ENCODE assay signal across 28 cellular contexts in genomic region chr14:102498678-102499265, GRCh38. TPM values are rescaled to one million over a fixed set of nuclear protein-coding genes. Genes with fewer than 3 reads are reported as not detected.
DNase-seq lines count a peak whose midpoint lies in the region; ATAC-seq and TF ChIP-seq lines count a peak whose summit lies in the region.
"Had no signal": no experiment of that assay in that cellular context is flagged by ENCODE, and none has a peak within 500 bp of the region (broad histone marks: within the 10 kb centered on the region; RNA-seq: fewer than 3 reads in every experiment).

No MANE protein-coding gene starts in this region.

- H3K27me3 Mint-ChIP-seq in activated naive CD8-positive, alpha-beta T cell treated with anti-CD3 and anti-CD28 coated beads for 36 hours: no peaks in the 10 kb centered on the region
- no peaks in the 10 kb centered on the region for H3K27me3 Mint-ChIP-seq in activated naive CD8-positive, alpha-beta T cell treated with anti-CD3 and anti-CD28 coated beads, Interleukin-2, amount 50 U/mL, for 24 hours
- peaks cover 8% of the 10 kb centered on the region for H3K27me3 Mint-ChIP-seq in endothelial cell (ENCODE audit: unreplicated experiment)
- H3K27me3 Mint-ChIP-seq: activated CD4-positive, alpha-beta T cell treated with anti-CD3 and anti-CD28 coated beads, Interleukin-2, amount 10 ng/mL, durations not matched to agents 7 days and 5 days; CD4-positive, CD25-positive, alpha-beta regulatory T cell; naive thymus-derived CD4-positive, alpha-beta T cell had no signal

- no peaks in the 10 kb centered on the region for H3K9me3 Mint-ChIP-seq in activated naive CD8-positive, alpha-beta T cell treated with anti-CD3 and anti-CD28 coated beads for 36 hours
- no peaks in the 10 kb centered on the region for H3K9me3 Mint-ChIP-seq in activated naive CD8-positive, alpha-beta T cell treated with anti-CD3 and anti-CD28 coated beads, Interleukin-2, amount 50 U/mL, for 24 hours
- no peaks in the 10 kb centered on the region for H3K9me3 Mint-ChIP-seq in endothelial cell (ENCODE audit: unreplicated experiment)
- H3K9me3 Mint-ChIP-seq: activated CD4-positive, alpha-beta T cell treated with anti-CD3 and anti-CD28 coated beads, Interleukin-2, amount 10 ng/mL, durations not matched to agents 7 days and 5 days; activated T-cell treated with anti-CD3 and anti-CD28 coated beads, Interleukin-2, amount 50 U/mL, for 4 hours; endodermal cell; GM23338 had no signal

- TF ChIP-seq POLR2A in gastrocnemius medialis (IDR thresholded peaks at IDR 0.05): no peak
- TF ChIP-seq POLR2A in sigmoid colon (IDR thresholded peaks at IDR 0.05): no peak

- intact Hi-C loops in gastrocnemius medialis (cut with DNase I; ENCODE audit: low total_unique reads): loop anchor here (2.0 kb wide), 1 partner anchor 56 kb away; no protein-coding TSS in a partner anchor
- intact Hi-C loops in sigmoid colon (cut with DNase I): no loop called here

- in situ Hi-C loops in gastrocnemius medialis (cut with MboI; ENCODE audit: low sequenced_read_pairs in 4 of 4): no loop called here
- in situ Hi-C loops in KBM-7 (cut with MboI; ENCODE audit: low pct_unique_long_range_greater_than_20kb, low sequenced_read_pairs): no loop called here

- TF ChIP-seq CTCF in RWPE2 (IDR thresholded peaks at IDR 0.05; ENCODE audit: poor library complexity, severe bottlenecking) (no peak), endothelial cell (IDR thresholded peaks at IDR 0.05; ENCODE audit: unreplicated experiment) (no peak), gastrocnemius medialis (IDR thresholded peaks at IDR 0.05 in 4 of 5, conservative IDR thresholded peaks at IDR 0.05 in 1 of 5) (no peak), sigmoid colon (IDR thresholded peaks at IDR 0.05) (no peak)

- 91 to 93% methylated on average over 21 of the region's 21 CpGs for WGBS in sigmoid colon, 2 donors

- peaks cover 2% of the 10 kb centered on the region for H3K36me3 Mint-ChIP-seq in activated naive CD8-positive, alpha-beta T cell treated with anti-CD3 and anti-CD28 coated beads for 36 hours
- no peaks in the 10 kb centered on the region for H3K36me3 Mint-ChIP-seq in activated naive CD8-positive, alpha-beta T cell treated with anti-CD3 and anti-CD28 coated beads, Interleukin-2, amount 50 U/mL, for 24 hours (ENCODE audit: low read depth)
- H3K36me3 Mint-ChIP-seq in endothelial cell (ENCODE audit: low read depth, unreplicated experiment): peaks cover 6% of the 10 kb centered on the region

- peaks cover 8% of the 10 kb centered on the region for H3K4me1 Mint-ChIP-seq in activated naive CD8-positive, alpha-beta T cell treated with anti-CD3 and anti-CD28 coated beads for 36 hours
- peaks cover 4% of the 10 kb centered on the region for H3K4me1 Mint-ChIP-seq in activated naive CD8-positive, alpha-beta T cell treated with anti-CD3 and anti-CD28 coated beads, Interleukin-2, amount 50 U/mL, for 24 hours
- H3K4me1 Mint-ChIP-seq in endothelial cell (ENCODE audit: unreplicated experiment): no peaks in the 10 kb centered on the region
- H3K4me1 Mint-ChIP-seq: endodermal cell, GM23338 had no signal

- H3K27me3 ChIP-seq in RWPE2 (ENCODE audit: insufficient read depth, poor library complexity, severe bottlenecking) (no peaks in the 10 kb centered on the region), gastrocnemius medialis (no peaks in the 10 kb centered on the region), sigmoid colon (no peaks in the 10 kb centered on the region)
- H3K27me3 ChIP-seq: body of pancreas, esophagus muscularis mucosa, foreskin keratinocyte, tibial artery had no signal

- H3K4me3 Mint-ChIP-seq in activated naive CD8-positive, alpha-beta T cell treated with anti-CD3 and anti-CD28 coated beads for 36 hours: no peak overlapping the region
- H3K4me3 Mint-ChIP-seq in activated naive CD8-positive, alpha-beta T cell treated with anti-CD3 and anti-CD28 coated beads, Interleukin-2, amount 50 U/mL, for 24 hours: no peak overlapping the region
- H3K4me3 Mint-ChIP-seq in endothelial cell (ENCODE audit: unreplicated experiment): peak overlapping the region; percentile 72
- H3K4me3 Mint-ChIP-seq: activated CD4-positive, alpha-beta T cell treated with anti-CD3 and anti-CD28 coated beads, Interleukin-2, amount 10 ng/mL, durations not matched to agents 7 days and 5 days; activated T-cell treated with anti-CD3 and anti-CD28 coated beads, Interleukin-2, amount 50 U/mL, for 4 hours; CD4-positive, CD25-positive, alpha-beta regulatory T cell; endodermal cell; GM23338; naive thymus-derived CD4-positive, alpha-beta T cell had no signal

- peak overlapping the region; percentile 30 for H3K27ac Mint-ChIP-seq in activated naive CD8-positive, alpha-beta T cell treated with anti-CD3 and anti-CD28 coated beads for 36 hours
- H3K27ac Mint-ChIP-seq in activated naive CD8-positive, alpha-beta T cell treated with anti-CD3 and anti-CD28 coated beads, Interleukin-2, amount 50 U/mL, for 24 hours: no peak overlapping the region
- no peak overlapping the region for H3K27ac Mint-ChIP-seq in endothelial cell (ENCODE audit: unreplicated experiment)
- H3K27ac Mint-ChIP-seq: CD4-positive, CD25-positive, alpha-beta regulatory T cell; endodermal cell; GM23338 had no signal

- H3K27ac ChIP-seq in RWPE2 (ENCODE audit: poor library complexity, severe bottlenecking) (peak overlapping the region; percentile 78), gastrocnemius medialis (peak overlapping the region; percentile 95 to 99 (median 96)), sigmoid colon (peak overlapping the region in 2 of 4 donors; percentile 80 to 85)
- H3K27ac ChIP-seq: foreskin keratinocyte had no signal

- no peak for DNase-seq in activated naive CD8-positive, alpha-beta T cell treated with anti-CD3 and anti-CD28 coated beads for 36 hours
- DNase-seq in activated naive CD8-positive, alpha-beta T cell treated with anti-CD3 and anti-CD28 coated beads, Interleukin-2, amount 50 U/mL, for 24 hours: no peak
- DNase-seq in RWPE2 (ENCODE audit: low spot score): peak; percentile 67
- DNase-seq in endothelial cell (ENCODE audit: low spot score): no peak
- DNase-seq in gastrocnemius medialis: no peak
- DNase-seq in DMS79 treated with DMSO at 0.1 percent for 48 hours (lab: John Stamatoyannopoulos, UW): no peak
- no peak for DNase-seq in KBM-7
- DNase-seq in sigmoid colon: no peak
- DNase-seq: 8988T; activated CD4-positive, alpha-beta T cell treated with anti-CD3 and anti-CD28 coated beads, Interleukin-2, amount 10 ng/mL, durations not matched to agents 7 days and 5 days; activated gamma-delta T cell treated with Interleukin-2 at 50 U/mL for 16 hours; activated T-cell treated with anti-CD3 and anti-CD28 coated beads, Interleukin-2, amount 50 U/mL, for 4 hours; body of pancreas; CD4-positive, CD25-positive, alpha-beta regulatory T cell; foreskin keratinocyte; hippocampal formation; Kasumi-1; midbrain; naive thymus-derived CD4-positive, alpha-beta T cell; SHP77; stimulated activated CD4-positive, alpha-beta T cell treated with anti-CD3 and anti-CD28 coated beads, Interleukin-12 subunit alpha, Interleukin-12 subunit beta, amount 100 ng/mL, for 4 hours; stimulated activated CD4-positive, alpha-beta T cell treated with anti-CD3 and anti-CD28 coated beads, Interleukin-4, amount 100 ng/mL, for 24 hours; stimulated activated naive CD4-positive, alpha-beta T cell; T1000; tibial artery had no signal

- H3K36me3 ChIP-seq in RWPE2 (ENCODE audit: low read depth): no peaks in the 10 kb centered on the region
- H3K36me3 ChIP-seq in gastrocnemius medialis: no peaks in the 10 kb centered on the region
- peaks cover 0 to 27% (median 19%) of the 10 kb centered on the region in 4 donors for H3K36me3 ChIP-seq in sigmoid colon

- no peaks in the 10 kb centered on the region for H3K9me3 ChIP-seq in RWPE2 (ENCODE audit: severe bottlenecking)
- H3K9me3 ChIP-seq in gastrocnemius medialis: no peaks in the 10 kb centered on the region
- no peaks in the 10 kb centered on the region for H3K9me3 ChIP-seq in sigmoid colon
- H3K9me3 ChIP-seq: body of pancreas, esophagus muscularis mucosa, tibial artery had no signal

- H3K4me1 ChIP-seq in RWPE2 (ENCODE audit: insufficient read depth, poor library complexity, severe bottlenecking): peaks cover 15% of the 10 kb centered on the region
- peaks cover 52 to 54% of the 10 kb centered on the region in 2 donors for H3K4me1 ChIP-seq in gastrocnemius medialis
- H3K4me1 ChIP-seq in sigmoid colon: peaks cover 0 to 21% (median 19%) of the 10 kb centered on the region in 4 donors
- H3K4me1 ChIP-seq: body of pancreas, foreskin keratinocyte, tibial artery had no signal

- ATAC-seq in activated naive CD8-positive, alpha-beta T cell treated with anti-CD3 and anti-CD28 coated beads, Interleukin-2, amount 50 U/mL, for 24 hours: no peak
- ATAC-seq in RWPE2 (ENCODE audit: low read depth) (no peak), gastrocnemius medialis (no peak)
- ATAC-seq: body of pancreas; foreskin keratinocyte; naive thymus-derived CD4-positive, alpha-beta T cell had no signal

- no peak for TF ChIP-seq EP300 in sigmoid colon (IDR thresholded peaks at IDR 0.05)

- H3K4me3 ChIP-seq in RWPE2 (ENCODE audit: severe bottlenecking) (no peak overlapping the region), gastrocnemius medialis (no peak overlapping the region), sigmoid colon (no peak overlapping the region)
- H3K4me3 ChIP-seq: body of pancreas, esophagus muscularis mucosa, GM23338, tibial artery had no signal

RNA-seq across cellular contexts. Expression of gene ANKRD9, which starts 10.8 kb away (rescaled TPM):
- 10 to 100 TPM; 10.7 to 10.9 TPM for total RNA-seq in activated naive CD8-positive, alpha-beta T cell treated with anti-CD3 and anti-CD28 coated beads for 36 hours
- total RNA-seq in endothelial cell (ENCODE audit: unreplicated experiment): 9.4 TPM
- 100 to 1,000 TPM; 155 to 450 (median 216) TPM for total RNA-seq in gastrocnemius medialis
- 10 to 100 TPM; 16.1 to 36.0 (median 23.4) TPM for total RNA-seq in sigmoid colon
- polyA plus RNA-seq in sigmoid colon: 10 to 100 TPM in 2 of 3 donors, 1 to 10 TPM in 1; 9.6 to 28.7 (median 16.4) TPM

Comparison
In these comparisons a context has a peak if more than half of its experiments do, and no peak if none do; other contexts are left out.
1. RNA of gene ANKRD9, which starts 10.8 kb away (total RNA-seq): 155 to 450 TPM in gastrocnemius medialis; 16.1 to 36.0 TPM in sigmoid colon, 10.7 to 10.9 TPM in activated naive CD8-positive, alpha-beta T cell treated with anti-CD3 and anti-CD28 coated beads for 36 hours and 9.4 TPM in endothelial cell (single experiment); every median in the first group is over 4 times any median in the second.